8 cellular contexts compared by ENCODE assay signal in genomic region chr6:28866342-28867077, GRCh38. TPM values are rescaled to one million over a fixed set of nuclear protein-coding genes. Genes with fewer than 3 reads are reported as not detected.
A peak's percentile ranks its signal among the peaks of the same experiment; 100 is the strongest.
DNase-seq lines count a peak whose midpoint lies in the region; ATAC-seq and TF ChIP-seq lines count a peak whose summit lies in the region.

No MANE protein-coding gene starts in this region.

- H3K27me3 ChIP-seq in IMR-90 (ENCODE audit: control insufficient read depth, insufficient read depth, low read length) (no peaks in the 10 kb centered on the region), SJSA1 (replicated peaks) (no peaks in the 10 kb centered on the region), ovary (no peaks in the 10 kb centered on the region), tibial artery (no peaks in the 10 kb centered on the region)

- H3K4me1 ChIP-seq in IMR-90 (ENCODE audit: control insufficient read depth, insufficient read depth, low read length) (0 out of 2 replicates have a peak, but pooled peaks cover 2% of the 10 kb centered on the region), SJSA1 (replicated peaks) (peaks cover 17% of the 10 kb centered on the region), ovary (ENCODE audit: insufficient read depth) (peaks cover 2% of the 10 kb centered on the region), tibial artery (peaks cover 0 to 17% (median 8%) of the 10 kb centered on the region in 4 donors)

- no peak overlapping the region for H2BK5ac ChIP-seq in IMR-90 (ENCODE audit: low read depth, low read length, poor library complexity, severe bottlenecking)

- no peak overlapping the region; the same call in 1 of the 2 replicates for H3K27ac ChIP-seq in IMR-90 (ENCODE audit: insufficient read depth, low read length)
- H3K27ac ChIP-seq in SJSA1: peak overlapping the region; percentile 32
- H3K27ac ChIP-seq in ovary: peak overlapping the region; percentile 66 to 81
- H3K27ac ChIP-seq in tibial artery: peak overlapping the region; percentile 85 to 87

- POLR2A ChIA-PET in IMR-90 (lab: Charles Lee; ENCODE audit: unreplicated experiment): no interaction called here

- no peak overlapping the region for H2BK20ac ChIP-seq in IMR-90 (ENCODE audit: low read depth, low read length)

- no peak overlapping the region for H3K14ac ChIP-seq in IMR-90 (replicated peaks; ENCODE audit: low read depth, low read length)

- no peak overlapping the region for H2BK120ac ChIP-seq in IMR-90 (ENCODE audit: low read depth, low read length)

- WGBS in IMR-90 (ENCODE audit: extremely low coverage in 2 of 2, insufficient read length in 1 of 2), 2 experiments: 2% methylated on average over 30 of the region's 58 CpGs; no CpG with 5 or more reads in 1 of the 2 experiments
- 1% methylated on average over 37 to 58 of the region's 58 CpGs for WGBS in ovary, 3 donors

- H4K8ac ChIP-seq in IMR-90 (ENCODE audit: low read depth in 2 of 2, low read length in 2 of 2): peak overlapping the region in 1 of 2 experiments; percentile 73; a peak in 2 of 4 replicates

- H2AK5ac ChIP-seq in IMR-90 (ENCODE audit: low read depth, low read length): no peak overlapping the region

- H3K56ac ChIP-seq in IMR-90 (ENCODE audit: extremely low read depth, insufficient read depth, low read length): no peak overlapping the region

- H3K4me3 ChIP-seq in IMR-90 (ENCODE audit: insufficient read depth, low read depth, low read length) (peak overlapping the region; percentile 93), SJSA1 (peak overlapping the region; percentile 72), ovary (peak overlapping the region; percentile 58), tibial artery (peak overlapping the region; percentile 77 to 83)

- no peaks in the 10 kb centered on the region for H4K20me1 ChIP-seq in IMR-90 (ENCODE audit: insufficient read depth, low read length)

- peak overlapping the region; percentile 45; the same call in 1 of the 2 replicates for H3K9ac ChIP-seq in IMR-90 (ENCODE audit: low read depth, low read length)

- no peak for TF ChIP-seq CTCF in IMR-90 (conservative IDR thresholded peaks at IDR 0.05; ENCODE audit: low read depth, low read length)
- TF ChIP-seq CTCF in ovary (IDR thresholded peaks at IDR 0.05): no peak
- TF ChIP-seq CTCF in tibial artery (IDR thresholded peaks at IDR 0.05): no peak

- TF ChIP-seq EP300 in ovary (IDR thresholded peaks at IDR 0.05): no peak

- DNase-seq in NCI-H510A treated with DMSO at 0.1 percent for 48 hours (lab: John Stamatoyannopoulos, UW): peak; percentile 6
- DNase-seq in NCI-H510A (lab: John Stamatoyannopoulos, UW): no peak
- peak; percentile 29 for DNase-seq in IMR-90
- peak; percentile 71 to 81 for DNase-seq in SJSA1 (ENCODE audit: low read depth in 1 of 2, low spot score in 2 of 2)
- peak; percentile 79 for DNase-seq in activated naive CD4-positive, alpha-beta T cell treated with Interleukin-2 at 50 U/mL for 16 hours
- peak; percentile 23 to 81 (median 62) for DNase-seq in head of caudate nucleus
- DNase-seq in ovary: peak; percentile 48 to 75 (median 54)
- DNase-seq in tibial artery: peak; percentile 54 to 83

- no peaks in the 10 kb centered on the region for H3K36me3 ChIP-seq in IMR-90 (ENCODE audit: control insufficient read depth, insufficient read depth, low read length)
- H3K36me3 ChIP-seq in SJSA1: no peaks in the 10 kb centered on the region
- H3K36me3 ChIP-seq in ovary: no peaks in the 10 kb centered on the region
- H3K36me3 ChIP-seq in tibial artery: no peaks in the 10 kb centered on the region

- intact Hi-C loops in IMR-90 (cut with micrococcal nuclease): loop anchor here (5.0 to 10.0 kb wide), 2 partner anchors 148 to 654 kb away; no protein-coding TSS in a partner anchor
- intact Hi-C loops in head of caudate nucleus (cut with DNase I): loop anchor here (10.0 kb wide), 1 partner anchor 148 kb away; no protein-coding TSS in a partner anchor
- intact Hi-C loops in ovary (cut with DNase I): no loop called here
- intact Hi-C loops in tibial artery (cut with DNase I; ENCODE audit: low total_unique reads): loop anchor here (10.0 kb wide), 1 partner anchor 148 kb away; no protein-coding TSS in a partner anchor

- no peak overlapping the region for H4K5ac ChIP-seq in IMR-90 (ENCODE audit: low read depth, low read length)

- ATAC-seq in IMR-90 (ENCODE audit: low read depth): peak; percentile 78

- H2AFZ ChIP-seq in IMR-90 (replicated peaks; ENCODE audit: low read length, poor library complexity): peak overlapping the region; percentile 97

- no peak for TF ChIP-seq RAD21 in IMR-90 (IDR thresholded peaks at IDR 0.05; ENCODE audit: low read length)

- H3K4ac ChIP-seq in IMR-90 (ENCODE audit: low read depth, low read length): 0 out of 2 replicates have a peak overlapping the region, but pooled peaks have one; percentile 45

- no peak overlapping the region for H2BK15ac ChIP-seq in IMR-90 (ENCODE audit: low read depth, low read length)

- H3K23ac ChIP-seq in IMR-90 (ENCODE audit: low read depth, low read length): no peak overlapping the region

- in situ Hi-C loops in IMR-90 (cut with MboI; ENCODE audit: low sequenced_read_pairs): no loop called here

- no peak overlapping the region for H3K18ac ChIP-seq in IMR-90 (ENCODE audit: low read depth, low read length)

- no peaks in the 10 kb centered on the region for H3K9me1 ChIP-seq in IMR-90 (ENCODE audit: insufficient read depth, low read length)

- peak overlapping the region; percentile 77 for H3K4me2 ChIP-seq in IMR-90 (ENCODE audit: low read depth, low read length)

- dilution Hi-C loops in IMR-90 (cut with HindIII; ENCODE audit: low sequenced_read_pairs, unreplicated experiment): no loop called here

- CTCF ChIA-PET in IMR-90 (lab: Yijun Ruan, JAX): no interaction called here

- TF ChIP-seq POLR2A in IMR-90 (IDR thresholded peaks at IDR 0.05; ENCODE audit: low read depth, low read length) (no peak), ovary (IDR thresholded peaks at IDR 0.05) (peak; percentile 22)

- H2AK9ac ChIP-seq in IMR-90 (replicated peaks; ENCODE audit: low read depth, low read length, poor library complexity): peak overlapping the region; percentile 52

- no TSS peak for BruUV-seq in IMR-90 (replicated peaks; lab: Mats Ljungman, UMichigan)

- H4K91ac ChIP-seq in IMR-90 (ENCODE audit: insufficient read depth, low read depth, low read length): no peak overlapping the region; the same call in 1 of the 2 replicates

- no peaks in the 10 kb centered on the region for H3K79me1 ChIP-seq in IMR-90 (ENCODE audit: low read depth in 1 of 2, low read length in 2 of 2)

- H3K9me3 ChIP-seq in IMR-90 (ENCODE audit: control insufficient read depth, insufficient read depth, low read length) (no peaks in the 10 kb centered on the region), SJSA1 (replicated peaks) (peaks cover 5% of the 10 kb centered on the region; the same call in 1 of the 2 replicates), ovary (no peaks in the 10 kb centered on the region), tibial artery (peaks cover 0 to 4% (median 0%) of the 10 kb centered on the region in 3 donors)

TF ChIP-seq in IMR-90, 13 proteins besides CTCF, POLR2A, EP300 and RAD21:
- TF ChIP-seq CEBPB (IDR thresholded peaks at IDR 0.05; ENCODE audit: low read depth, low read length) (no peak), MAZ (IDR thresholded peaks at IDR 0.05; ENCODE audit: borderline replicate concordance, low read depth, low read length) (no peak), BHLHE40 (IDR thresholded peaks at IDR 0.05; ENCODE audit: low read depth, low read length) (peak; percentile 29; the same call in 1 of the 2 replicates), ELK1 (IDR thresholded peaks at IDR 0.05; ENCODE audit: borderline replicate concordance, low read depth, low read length) (no peak), RCOR1 (IDR thresholded peaks at IDR 0.05; ENCODE audit: insufficient replicate concordance, low read length) (no peak), SMC3 (IDR thresholded peaks at IDR 0.05; ENCODE audit: low read depth, low read length) (no peak), MAFK (IDR thresholded peaks at IDR 0.05; ENCODE audit: low read depth, low read length) (no peak), RFX5 (IDR thresholded peaks at IDR 0.05; ENCODE audit: low read depth, low read length) (no peak)

RNA-seq across cellular contexts. Expression of gene TRIM27, which starts 57.3 kb away (rescaled TPM):
- total RNA-seq in IMR-90 (2012; rRNA removed) (48.0 TPM in 2 replicates), ovary (10 to 100 TPM; 43.7 to 57.6 (median 48.8) TPM)
- polyA plus RNA-seq in IMR-90 (2012; rRNA removed) (43.5 and 44.4 TPM in 2 replicates), ovary (10 to 100 TPM; 33.3 to 61.1 TPM)
- polyA plus RNA-seq in IMR-90 (2012; cell fraction: cytosol; rRNA removed): 21.8 and 26.3 TPM in 2 replicates
- 49.1 and 79.8 TPM in 2 replicates for polyA plus RNA-seq in IMR-90 (2012; cell fraction: nucleus; rRNA removed; ENCODE audit: low replicate concordance)
- total RNA-seq in SJSA1 (2014; rRNA removed; shearing (Covaris generic)): 38.2 and 61.4 TPM in 2 replicates

Comparison
In these comparisons a context has a peak if more than half of its experiments do, and no peak if none do; other contexts are left out.
1. intact Hi-C loops: an anchor here in IMR-90 (5.0 to 10.0 kb wide), head of caudate nucleus (10.0 kb wide) and tibial artery (10.0 kb wide); none called in ovary.